Comparison of ENCODE assay signal across 9 cellular contexts in the genomic region with DNA sequence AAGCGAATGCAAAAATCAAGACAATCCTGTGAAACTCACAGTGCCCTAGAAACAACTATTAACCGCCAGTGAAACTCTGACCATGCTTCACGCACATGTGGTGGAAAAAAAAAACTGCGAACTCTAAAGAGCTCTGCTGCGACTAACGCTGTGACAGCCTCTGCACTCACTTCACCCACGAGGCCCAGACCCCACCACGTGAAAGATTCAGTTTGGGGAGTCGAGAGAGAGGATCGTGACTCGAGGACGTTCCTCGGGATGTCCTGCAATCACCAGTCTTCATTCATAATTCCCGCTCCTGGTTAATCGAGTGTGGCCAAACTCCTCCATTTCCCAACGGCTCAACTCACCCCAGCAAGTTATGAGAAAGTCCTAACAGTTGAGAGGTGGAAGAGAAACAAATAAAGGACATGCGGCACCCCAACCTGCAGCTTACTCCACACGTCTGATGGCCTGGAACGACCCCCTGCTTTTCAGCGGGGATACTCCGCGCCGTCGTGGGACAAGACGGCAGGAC. TPM values are rescaled to one million over a fixed set of nuclear protein-coding genes. Genes with fewer than 3 reads are reported as not detected.
DNase-seq lines count a peak whose midpoint lies in the region; ATAC-seq, FAIRE-seq and TF ChIP-seq lines count a peak whose summit lies in the region.
"Had no signal": no experiment of that assay in that cellular context is flagged by ENCODE, and none has a peak within 500 bp of the region (broad histone marks: within the 10 kb centered on the region; RNA-seq: fewer than 3 reads in every experiment).

No MANE protein-coding gene starts in this region.

- peak overlapping the region; percentile 84 for H3K4me2 ChIP-seq in DOHH2 (ENCODE audit: low read length)

- peaks cover 28% of the 10 kb centered on the region for H3F3A ChIP-seq in DOHH2 (ENCODE audit: control insufficient read depth, insufficient read depth)

- DNase-seq in NAMALWA (ENCODE audit: low spot score) (peak; percentile 66), head of caudate nucleus (peak in 27 of 42 donors; percentile 7 to 53 (median 20)), gastrocnemius medialis (peak in 1 of 2 donors; percentile 14), D721Med (ENCODE audit: insufficient read length, low spot score) (no peak)
- DNase-seq in activated T-helper 2 cell treated with anti-CD3 and anti-CD28 coated beads, Interferon-gamma antibody, Interleukin-2, Interleukin-4, amounts not matched to agents 10 μg/mL and 5 μg/mL and 100 μg/mL, durations not matched to agents 14 hours and 24 hours and 36 hours (ENCODE audit: low spot score) = peak; percentile 20

- no peaks in the 10 kb centered on the region for H3K9me3 Mint-ChIP-seq in activated T-helper 2 cell treated with anti-CD3 and anti-CD28 coated beads, Interferon-gamma antibody, Interleukin-2, Interleukin-4, amounts not matched to agents 10 μg/mL and 5 μg/mL and 100 μg/mL, durations not matched to agents 14 hours and 24 hours and 36 hours

- peaks cover 55% of the 10 kb centered on the region for H3K4me1 Mint-ChIP-seq in activated T-helper 2 cell treated with anti-CD3 and anti-CD28 coated beads, Interferon-gamma antibody, Interleukin-2, Interleukin-4, amounts not matched to agents 10 μg/mL and 5 μg/mL and 100 μg/mL, durations not matched to agents 14 hours and 24 hours and 36 hours (ENCODE audit: low read depth)

- TF ChIP-seq POLR2A in gastrocnemius medialis (IDR thresholded peaks at IDR 0.05) = peak; percentile 20 to 48

- in situ Hi-C loops in gastrocnemius medialis (cut with MboI; ENCODE audit: low sequenced_read_pairs in 4 of 4) = no loop called here

- FAIRE-seq in D721Med (lab: Jason Lieb, UNC) = no peak
- FAIRE-seq: TTC549 had no signal

- no peaks in the 10 kb centered on the region for H3K27me3 Mint-ChIP-seq in activated T-helper 2 cell treated with anti-CD3 and anti-CD28 coated beads, Interferon-gamma antibody, Interleukin-2, Interleukin-4, amounts not matched to agents 10 μg/mL and 5 μg/mL and 100 μg/mL, durations not matched to agents 14 hours and 24 hours and 36 hours (ENCODE audit: low read depth)

- H3K9me2 ChIP-seq in DOHH2 (replicated peaks; ENCODE audit: control insufficient read depth, low read length) = no peaks in the 10 kb centered on the region

- H3K4me1 ChIP-seq in DOHH2 (ENCODE audit: control insufficient read depth, low read length) (peaks cover 52% of the 10 kb centered on the region), gastrocnemius medialis (peaks cover 55 to 60% of the 10 kb centered on the region in 2 donors)

- no peaks in the 10 kb centered on the region for H3K9me3 ChIP-seq in DOHH2 (ENCODE audit: control insufficient read depth, insufficient read depth, low read length)
- no peaks in the 10 kb centered on the region for H3K9me3 ChIP-seq in gastrocnemius medialis

- H3K27me3 ChIP-seq in DOHH2 (ENCODE audit: control insufficient read depth, low read length) (no peaks in the 10 kb centered on the region), gastrocnemius medialis (no peaks in the 10 kb centered on the region)

- intact Hi-C loops in activated T-helper 2 cell treated with anti-CD3 and anti-CD28 coated beads, Interferon-gamma antibody, Interleukin-2, Interleukin-4, amounts not matched to agents 10 μg/mL and 5 μg/mL and 100 μg/mL, durations not matched to agents 14 hours and 24 hours and 36 hours (cut with micrococcal nuclease) = loop anchor here (2.0 to 10.0 kb wide), 2 partner anchors 28 to 194 kb away; no protein-coding TSS in a partner anchor
- intact Hi-C loops in head of caudate nucleus (cut with DNase I) (loop anchor here (10.0 kb wide), 1 partner anchor 374 kb away; the partner anchor contains the start of gene SLC35D1), gastrocnemius medialis (cut with DNase I; ENCODE audit: low total_unique reads) (no loop called here)

- peaks cover 62% of the 10 kb centered on the region for H3K36me3 Mint-ChIP-seq in activated T-helper 2 cell treated with anti-CD3 and anti-CD28 coated beads, Interferon-gamma antibody, Interleukin-2, Interleukin-4, amounts not matched to agents 10 μg/mL and 5 μg/mL and 100 μg/mL, durations not matched to agents 14 hours and 24 hours and 36 hours (ENCODE audit: low read depth)

- H3K36me3 ChIP-seq in DOHH2 (ENCODE audit: control insufficient read depth, low read length) (peaks cover 59% of the 10 kb centered on the region), gastrocnemius medialis (peaks cover 5 to 20% of the 10 kb centered on the region in 2 donors)

- peaks cover 77% of the 10 kb centered on the region for H3K79me2 ChIP-seq in DOHH2 (ENCODE audit: control insufficient read depth, low read length)

- H3K27ac ChIP-seq in DOHH2 (ENCODE audit: low read depth, low read length) (peak overlapping the region; percentile 72), gastrocnemius medialis (peak overlapping the region; percentile 93 to 99 (median 97))

- peak overlapping the region; percentile 95 for H3K27ac Mint-ChIP-seq in activated T-helper 2 cell treated with anti-CD3 and anti-CD28 coated beads, Interferon-gamma antibody, Interleukin-2, Interleukin-4, amounts not matched to agents 10 μg/mL and 5 μg/mL and 100 μg/mL, durations not matched to agents 14 hours and 24 hours and 36 hours

- peak overlapping the region; percentile 87 for H3K4me3 Mint-ChIP-seq in activated T-helper 2 cell treated with anti-CD3 and anti-CD28 coated beads, Interferon-gamma antibody, Interleukin-2, Interleukin-4, amounts not matched to agents 10 μg/mL and 5 μg/mL and 100 μg/mL, durations not matched to agents 14 hours and 24 hours and 36 hours (ENCODE audit: low read depth)

- peak in 1 of 2 donors; percentile 3 for ATAC-seq in gastrocnemius medialis
- no peak for ATAC-seq in HG03432 (IDR thresholded peaks at IDR 0.05; ENCODE audit: unreplicated experiment)
- ATAC-seq in HG02970 (IDR thresholded peaks at IDR 0.05; ENCODE audit: low FRiP score, unreplicated experiment) = no peak

- TF ChIP-seq CTCF in DOHH2 (IDR thresholded peaks at IDR 0.05; ENCODE audit: low read depth, low read length, poor library complexity, severe bottlenecking) (peak; percentile 1), gastrocnemius medialis (IDR thresholded peaks at IDR 0.05 in 4 of 5, conservative IDR thresholded peaks at IDR 0.05 in 1 of 5) (no peak), D721Med (IDR thresholded peaks at IDR 0.05; ENCODE audit: insufficient read depth, missing control alignments) (no peak)

- peak overlapping the region; percentile 98 for H3K4me3 ChIP-seq in DOHH2 (ENCODE audit: low read length)
- peak overlapping the region; percentile 82 to 96 (median 90) for H3K4me3 ChIP-seq in gastrocnemius medialis

- H4K20me1 ChIP-seq in DOHH2 (ENCODE audit: control insufficient read depth, insufficient read depth, low read depth, low read length) = peaks cover 48% of the 10 kb centered on the region

RNA-seq across cellular contexts. Expression of gene SERBP1, which starts 1.1 kb away (rescaled TPM):
- total RNA-seq in activated T-helper 2 cell treated with anti-CD3 and anti-CD28 coated beads, Interferon-gamma antibody, Interleukin-2, Interleukin-4, amounts not matched to agents 10 μg/mL and 5 μg/mL and 100 μg/mL, durations not matched to agents 14 hours and 24 hours and 36 hours = 484 and 491 TPM in 2 replicates
- 100 to 1,000 TPM; 249 to 353 (median 311) TPM for total RNA-seq in gastrocnemius medialis
